Comparison of ENCODE assay signal across 8 cellular contexts in genomic region chr14:76956253-76957090, GRCh38.
DNase-seq lines count a peak whose midpoint lies in the region; ATAC-seq and TF ChIP-seq lines count a peak whose summit lies in the region.

No MANE protein-coding gene starts in this region.

- H3K27ac Mint-ChIP-seq in CD14-positive monocyte, result peak overlapping the region; percentile 98 to 100 (median 99)
- H3K27ac Mint-ChIP-seq in IgD-negative memory B cell, result peak overlapping the region; percentile 83 to 100 (median 99)

- DNase-seq in CD14-positive monocyte (ENCODE audit: low spot score) (peak; percentile 99), OCI-M1 (lab: John Stamatoyannopoulos, UW) (peak; percentile 93), activated T-cell treated with anti-CD3 and anti-CD28 coated beads for 48 hours (ENCODE audit: low read depth) (peak; percentile 87), epithelial cell of proximal tubule (ENCODE audit: low read depth) (no peak)
- DNase-seq in stimulated activated CD8-positive, alpha-beta memory T cell treated with anti-CD3 and anti-CD28 coated beads, Interleukin-4, amount 100 ng/mL, for 24 hours (ENCODE audit: low read depth), result peak; percentile 80

- H3K4me1 Mint-ChIP-seq in CD14-positive monocyte, result peaks cover 71% of the 10 kb centered on the region
- peaks cover 36 to 39% (median 36%) of the 10 kb centered on the region in 3 donors for H3K4me1 Mint-ChIP-seq in IgD-negative memory B cell

- peak overlapping the region; percentile 66 to 81 for H3K9ac ChIP-seq in mucosa of rectum (ENCODE audit: low read depth in 1 of 2, low read length in 2 of 2)

- peak overlapping the region; percentile 89 to 96 for H3K27ac ChIP-seq in mucosa of rectum (ENCODE audit: low read depth in 2 of 2, low read length in 2 of 2)

- no peaks in the 10 kb centered on the region for H3K27me3 ChIP-seq in mucosa of rectum (ENCODE audit: control insufficient read depth in 2 of 2, insufficient read depth in 2 of 2, low read length in 2 of 2)

- H3K27me3 Mint-ChIP-seq in CD14-positive monocyte (ENCODE audit: low read depth in 3 of 3) (peaks cover 1 to 8% (median 1%) of the 10 kb centered on the region in 3 donors), IgD-negative memory B cell (no peaks in the 10 kb centered on the region)

- intact Hi-C loops in CD14-positive monocyte (cut with micrococcal nuclease), result loop anchor here (2.0 to 5.0 kb wide), 4 partner anchors 38 to 86 kb away; no protein-coding TSS in a partner anchor

- H3K4me1 ChIP-seq in mucosa of rectum (ENCODE audit: control insufficient read depth in 2 of 2, insufficient read depth in 2 of 2, low read length in 2 of 2), result peaks cover 32 to 40% of the 10 kb centered on the region in 2 donors

- H3K4me3 Mint-ChIP-seq in CD14-positive monocyte, result peak overlapping the region; percentile 77 to 86
- peak overlapping the region; percentile 84 to 94 (median 90) for H3K4me3 Mint-ChIP-seq in IgD-negative memory B cell

- H3K9me3 ChIP-seq in mucosa of rectum (ENCODE audit: control insufficient read depth in 2 of 2, low read length in 2 of 2), result no peaks in the 10 kb centered on the region

- H3K4me3 ChIP-seq in epithelial cell of proximal tubule (ENCODE audit: low read depth, low read length) (peak overlapping the region; percentile 34), mucosa of rectum (ENCODE audit: low read length in 2 of 2) (peak overlapping the region; percentile 65 to 70)

- no peaks in the 10 kb centered on the region for H3K36me3 ChIP-seq in mucosa of rectum (ENCODE audit: control insufficient read depth in 2 of 2, insufficient read depth in 2 of 2, low read length in 2 of 2)

- H3K9me3 Mint-ChIP-seq in CD14-positive monocyte, result peaks cover 0 to 2% (median 0%) of the 10 kb centered on the region in 7 donors
- no peaks in the 10 kb centered on the region for H3K9me3 Mint-ChIP-seq in IgD-negative memory B cell

- peaks cover 0 to 4% of the 10 kb centered on the region in 2 donors for H3K36me3 Mint-ChIP-seq in CD14-positive monocyte
- no peaks in the 10 kb centered on the region for H3K36me3 Mint-ChIP-seq in IgD-negative memory B cell

- ATAC-seq in GM19467 (IDR thresholded peaks at IDR 0.05; ENCODE audit: unreplicated experiment), result peak; percentile 29

- no peak for TF ChIP-seq CTCF in CD14-positive monocyte (IDR thresholded peaks at IDR 0.05)
- peak; percentile 6 for TF ChIP-seq CTCF in epithelial cell of proximal tubule (conservative IDR thresholded peaks at IDR 0.05; ENCODE audit: low read depth, low read length)
